ENCODE assay signal across 1 cellular context in the genomic region with DNA sequence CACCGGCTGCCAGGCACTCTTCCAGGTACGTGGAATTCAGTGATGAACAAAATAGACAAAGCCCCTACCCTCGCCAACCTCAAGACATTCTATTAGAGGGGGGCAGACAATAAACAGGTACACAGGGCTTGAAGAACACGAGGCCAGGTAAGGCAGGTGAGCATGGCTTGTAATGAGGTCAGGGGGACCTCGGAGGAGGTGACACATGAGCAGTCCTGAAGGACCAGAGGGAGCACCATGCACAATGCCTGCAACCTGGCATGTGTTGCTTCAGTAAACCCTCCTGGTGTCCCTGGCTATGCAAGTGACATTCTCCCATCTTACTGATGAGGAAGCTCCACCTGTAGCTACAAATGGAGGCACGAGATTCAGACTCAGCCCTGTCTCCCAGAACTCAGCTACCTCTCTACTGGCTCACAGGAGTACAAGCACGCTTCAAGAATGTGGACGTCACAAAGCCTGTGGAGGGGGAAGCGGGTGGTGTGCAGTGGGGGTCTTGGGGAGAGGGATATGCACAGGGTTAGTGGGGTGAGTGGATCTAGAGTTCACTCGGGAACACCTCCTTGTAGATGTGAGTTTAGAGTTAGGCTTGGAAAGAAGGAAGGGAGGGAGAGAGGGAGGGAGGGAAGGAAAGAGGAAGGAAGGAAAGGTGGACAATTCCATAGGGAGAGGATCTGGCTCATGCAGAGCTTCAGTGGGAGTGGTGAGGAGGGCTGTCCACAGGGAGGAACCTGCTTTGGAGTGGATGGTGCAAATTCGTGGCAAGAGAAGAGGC.
TF ChIP-seq lines count a peak whose summit lies in the region.

No MANE protein-coding gene starts in this region.

TF ChIP-seq in HepG2, 621 proteins besides CTCF, POLR2A, EP300 and RAD21 (continued from another document and continues in another):
- TF ChIP-seq, protein P1, sequence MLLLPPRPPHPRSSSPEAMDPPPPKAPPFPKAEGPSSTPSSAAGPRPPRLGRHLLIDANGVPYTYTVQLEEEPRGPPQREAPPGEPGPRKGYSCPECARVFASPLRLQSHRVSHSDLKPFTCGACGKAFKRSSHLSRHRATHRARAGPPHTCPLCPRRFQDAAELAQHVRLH (CRISPR knock-in tag; IDR thresholded peaks at IDR 0.05; ENCODE audit: borderline replicate concordance, low read depth) = no peak
- no peak for TF ChIP-seq NFYB (CRISPR knock-in tag; IDR thresholded peaks at IDR 0.05)
- 0 out of 2 replicates have a peak, but pooled peaks have one; percentile 1 for TF ChIP-seq JUND (CRISPR knock-in tag; IDR thresholded peaks at IDR 0.05)
- TF ChIP-seq ZNF282 (IDR thresholded peaks at IDR 0.05; ENCODE audit: partially characterized antibody) = peak; percentile 66
- TF ChIP-seq ZMYM4 (CRISPR knock-in tag; IDR thresholded peaks at IDR 0.05) = 0 out of 2 replicates have a peak, but pooled peaks have one; percentile 1
- peak; percentile 71 for TF ChIP-seq ZNF263 (CRISPR knock-in tag; IDR thresholded peaks at IDR 0.05)
- TF ChIP-seq, protein P2, sequence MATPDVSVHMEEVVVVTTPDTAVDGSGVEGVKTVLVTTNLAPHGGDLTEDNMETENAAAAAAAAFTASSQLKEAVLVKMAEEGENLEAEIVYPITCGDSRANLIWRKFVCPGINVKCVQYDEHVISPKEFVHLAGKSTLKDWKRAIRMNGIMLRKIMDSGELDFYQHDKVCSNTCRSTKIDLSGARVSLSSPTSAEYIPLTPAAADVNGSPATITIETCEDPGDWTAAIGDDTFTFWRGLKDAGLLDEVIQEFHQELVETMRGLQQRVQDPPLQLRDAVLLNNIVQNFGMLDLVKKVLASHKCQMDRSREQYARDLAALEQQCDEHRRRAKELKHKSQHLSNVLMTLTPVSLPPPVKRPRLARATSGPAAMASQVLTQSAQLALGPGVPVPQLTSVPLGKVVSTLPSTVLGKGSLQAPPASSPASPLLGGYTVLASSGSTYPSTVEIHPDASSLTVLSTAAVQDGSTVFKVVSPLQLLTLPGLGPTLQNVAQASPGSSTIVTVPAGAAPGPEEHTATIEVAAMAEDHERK (CRISPR knock-in tag; IDR thresholded peaks at IDR 0.05; ENCODE audit: low read depth) = no peak
- no peak for TF ChIP-seq SP1 (IDR thresholded peaks at IDR 0.05)
- no peak for TF ChIP-seq SP1 (CRISPR knock-in tag; IDR thresholded peaks at IDR 0.05)
- TF ChIP-seq, protein P3, sequence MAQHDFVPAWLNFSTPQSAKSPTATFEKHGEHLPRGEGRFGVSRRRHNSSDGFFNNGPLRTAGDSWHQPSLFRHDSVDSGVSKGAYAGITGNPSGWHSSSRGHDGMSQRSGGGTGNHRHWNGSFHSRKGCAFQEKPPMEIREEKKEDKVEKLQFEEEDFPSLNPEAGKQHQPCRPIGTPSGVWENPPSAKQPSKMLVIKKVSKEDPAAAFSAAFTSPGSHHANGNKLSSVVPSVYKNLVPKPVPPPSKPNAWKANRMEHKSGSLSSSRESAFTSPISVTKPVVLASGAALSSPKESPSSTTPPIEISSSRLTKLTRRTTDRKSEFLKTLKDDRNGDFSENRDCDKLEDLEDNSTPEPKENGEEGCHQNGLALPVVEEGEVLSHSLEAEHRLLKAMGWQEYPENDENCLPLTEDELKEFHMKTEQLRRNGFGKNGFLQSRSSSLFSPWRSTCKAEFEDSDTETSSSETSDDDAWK (CRISPR knock-in tag; IDR thresholded peaks at IDR 0.05) = no peak
- 0 out of 2 replicates have a peak, but pooled peaks have one; percentile 3 for TF ChIP-seq DPF2 (CRISPR knock-in tag; IDR thresholded peaks at IDR 0.05; ENCODE audit: borderline replicate concordance, low read depth)
- 0 out of 2 replicates have a peak, but pooled peaks have one; percentile 54 for TF ChIP-seq GLI4 (CRISPR knock-in tag; IDR thresholded peaks at IDR 0.05; ENCODE audit: borderline replicate concordance)
- no peak for TF ChIP-seq ZFP1 (CRISPR knock-in tag; IDR thresholded peaks at IDR 0.05)
- TF ChIP-seq ZNF598 (CRISPR knock-in tag; IDR thresholded peaks at IDR 0.05; ENCODE audit: borderline replicate concordance) = 0 out of 2 replicates have a peak, but pooled peaks have one; percentile 37
- TF ChIP-seq SNAPC2 (CRISPR knock-in tag; IDR thresholded peaks at IDR 0.05) = no peak
- no peak for TF ChIP-seq BCLAF1 (IDR thresholded peaks at IDR 0.05)
- TF ChIP-seq ONECUT2 (CRISPR knock-in tag; IDR thresholded peaks at IDR 0.05) = no peak
- no peak for TF ChIP-seq GFI1 (CRISPR knock-in tag; IDR thresholded peaks at IDR 0.05; ENCODE audit: borderline replicate concordance)
- TF ChIP-seq TMF1 (CRISPR knock-in tag; IDR thresholded peaks at IDR 0.05; ENCODE audit: low read depth) = no peak
- no peak for TF ChIP-seq ZNF136 (CRISPR knock-in tag; IDR thresholded peaks at IDR 0.05; ENCODE audit: low read depth)
- TF ChIP-seq TEF (CRISPR knock-in tag; IDR thresholded peaks at IDR 0.05) = no peak
- TF ChIP-seq ZNF276 (CRISPR knock-in tag; IDR thresholded peaks at IDR 0.05; ENCODE audit: low read depth) = no peak
- TF ChIP-seq ZBTB38 (CRISPR knock-in tag; IDR thresholded peaks at IDR 0.05) = no peak
- no peak for TF ChIP-seq ARNT2 (CRISPR knock-in tag; IDR thresholded peaks at IDR 0.05; ENCODE audit: low read depth)
- TF ChIP-seq ZNF83 (CRISPR knock-in tag; IDR thresholded peaks at IDR 0.05; ENCODE audit: borderline replicate concordance) = no peak
- no peak for TF ChIP-seq CBX5 (CRISPR knock-in tag; IDR thresholded peaks at IDR 0.05; ENCODE audit: borderline replicate concordance)
- TF ChIP-seq, protein P4, sequence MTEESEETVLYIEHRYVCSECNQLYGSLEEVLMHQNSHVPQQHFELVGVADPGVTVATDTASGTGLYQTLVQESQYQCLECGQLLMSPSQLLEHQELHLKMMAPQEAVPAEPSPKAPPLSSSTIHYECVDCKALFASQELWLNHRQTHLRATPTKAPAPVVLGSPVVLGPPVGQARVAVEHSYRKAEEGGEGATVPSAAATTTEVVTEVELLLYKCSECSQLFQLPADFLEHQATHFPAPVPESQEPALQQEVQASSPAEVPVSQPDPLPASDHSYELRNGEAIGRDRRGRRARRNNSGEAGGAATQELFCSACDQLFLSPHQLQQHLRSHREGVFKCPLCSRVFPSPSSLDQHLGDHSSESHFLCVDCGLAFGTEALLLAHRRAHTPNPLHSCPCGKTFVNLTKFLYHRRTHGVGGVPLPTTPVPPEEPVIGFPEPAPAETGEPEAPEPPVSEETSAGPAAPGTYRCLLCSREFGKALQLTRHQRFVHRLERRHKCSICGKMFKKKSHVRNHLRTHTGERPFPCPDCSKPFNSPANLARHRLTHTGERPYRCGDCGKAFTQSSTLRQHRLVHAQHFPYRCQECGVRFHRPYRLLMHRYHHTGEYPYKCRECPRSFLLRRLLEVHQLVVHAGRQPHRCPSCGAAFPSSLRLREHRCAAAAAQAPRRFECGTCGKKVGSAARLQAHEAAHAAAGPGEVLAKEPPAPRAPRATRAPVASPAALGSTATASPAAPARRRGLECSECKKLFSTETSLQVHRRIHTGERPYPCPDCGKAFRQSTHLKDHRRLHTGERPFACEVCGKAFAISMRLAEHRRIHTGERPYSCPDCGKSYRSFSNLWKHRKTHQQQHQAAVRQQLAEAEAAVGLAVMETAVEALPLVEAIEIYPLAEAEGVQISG (CRISPR knock-in tag; IDR thresholded peaks at IDR 0.05) = no peak
- TF ChIP-seq CREB3 (CRISPR knock-in tag; IDR thresholded peaks at IDR 0.05) = no peak
- no peak for TF ChIP-seq ZNF746 (CRISPR knock-in tag; IDR thresholded peaks at IDR 0.05)
- no peak for TF ChIP-seq ZNF7 (CRISPR knock-in tag; IDR thresholded peaks at IDR 0.05)
- TF ChIP-seq MIXL1 (CRISPR knock-in tag; IDR thresholded peaks at IDR 0.05) = no peak
- no peak for TF ChIP-seq NFIC (IDR thresholded peaks at IDR 0.05; ENCODE audit: low read length)
- TF ChIP-seq NR2F2 (IDR thresholded peaks at IDR 0.05; ENCODE audit: borderline replicate concordance, low read depth) = no peak
- no peak for TF ChIP-seq ZNF337 (CRISPR knock-in tag; IDR thresholded peaks at IDR 0.05; ENCODE audit: borderline replicate concordance, low read depth)
- no peak for TF ChIP-seq NFATC3 (CRISPR knock-in tag; IDR thresholded peaks at IDR 0.05)
- no peak for TF ChIP-seq ZC3H13 (CRISPR knock-in tag; IDR thresholded peaks at IDR 0.05)
- TF ChIP-seq NR2F6 (IDR thresholded peaks at IDR 0.05) = no peak
- no peak for TF ChIP-seq NR2F6 (CRISPR knock-in tag; IDR thresholded peaks at IDR 0.05)
- TF ChIP-seq, protein P5, sequence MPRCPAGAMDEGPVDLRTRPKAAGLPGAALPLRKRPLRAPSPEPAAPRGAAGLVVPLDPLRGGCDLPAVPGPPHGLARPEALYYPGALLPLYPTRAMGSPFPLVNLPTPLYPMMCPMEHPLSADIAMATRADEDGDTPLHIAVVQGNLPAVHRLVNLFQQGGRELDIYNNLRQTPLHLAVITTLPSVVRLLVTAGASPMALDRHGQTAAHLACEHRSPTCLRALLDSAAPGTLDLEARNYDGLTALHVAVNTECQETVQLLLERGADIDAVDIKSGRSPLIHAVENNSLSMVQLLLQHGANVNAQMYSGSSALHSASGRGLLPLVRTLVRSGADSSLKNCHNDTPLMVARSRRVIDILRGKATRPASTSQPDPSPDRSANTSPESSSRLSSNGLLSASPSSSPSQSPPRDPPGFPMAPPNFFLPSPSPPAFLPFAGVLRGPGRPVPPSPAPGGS (CRISPR knock-in tag; IDR thresholded peaks at IDR 0.05) = 0 out of 2 replicates have a peak, but pooled peaks have one; percentile 8
- TF ChIP-seq ZNF687 (CRISPR knock-in tag; IDR thresholded peaks at IDR 0.05) = peak; percentile 15; the same call in 1 of the 2 replicates
- TF ChIP-seq CENPT (CRISPR knock-in tag; IDR thresholded peaks at IDR 0.05; ENCODE audit: low read depth) = no peak
- TF ChIP-seq ZBTB1 (CRISPR knock-in tag; IDR thresholded peaks at IDR 0.05; ENCODE audit: borderline replicate concordance) = no peak
- TF ChIP-seq AGO2 (optimal IDR thresholded peaks at IDR 0.05; ENCODE audit: low read depth, low read length) = no peak
- no peak for TF ChIP-seq ETV5 (CRISPR knock-in tag; IDR thresholded peaks at IDR 0.05; ENCODE audit: borderline replicate concordance)
